27 cellular contexts compared by ENCODE assay signal in the genomic region with DNA sequence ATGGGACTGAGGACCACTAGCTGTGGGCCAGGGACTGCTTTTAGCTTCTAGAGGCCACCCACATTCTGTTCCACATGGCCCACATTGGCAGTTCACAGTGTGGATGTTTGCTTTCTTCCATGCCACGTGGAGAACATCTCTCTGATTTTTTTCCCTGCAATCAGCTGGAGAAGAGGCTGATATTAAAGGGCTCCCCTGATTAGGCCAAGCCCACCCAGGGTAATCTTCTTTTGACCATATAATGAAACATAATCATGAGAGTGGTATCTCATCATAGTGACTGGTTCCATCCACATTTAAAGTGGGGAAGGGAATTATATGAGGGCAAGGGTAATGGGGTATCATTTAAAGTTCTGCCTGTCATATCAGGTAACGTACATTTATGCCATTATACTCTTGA.
"Had no signal": no experiment of that assay in that cellular context is flagged by ENCODE, and none has a peak within 500 bp of the region (broad histone marks: within the 10 kb centered on the region; RNA-seq: fewer than 3 reads in every experiment).

No MANE protein-coding gene starts in this region.

- H3K4me3 Mint-ChIP-seq: naive B cell; naive thymus-derived CD8-positive, alpha-beta T cell; natural killer cell treated with Interleukin-12 subunit alpha and Interleukin-12 subunit beta and Interleukin-15 and Interleukin-18, amount 100 ng/mL, for 72 hours; nephron progenitor cell; neural crest cell; stimulated activated naive B cell treated with anti-CD40 and anti-IgM and Interleukin-4, amounts not matched to agents 10 μg/mL and 1 μg/mL and 100 μg/mL, for 72 hours; stimulated activated naive CD8-positive, alpha-beta T cell treated with anti-CD3 and anti-CD28 coated beads, Interleukin-15, amount 100 ng/mL, for 72 hours had no signal

- DNase-seq: naive B cell; naive thymus-derived CD8-positive, alpha-beta T cell; nephron progenitor cell; nucleus accumbens; pancreas; right cardiac atrium; right lobe of liver; sigmoid colon; small intestine; stimulated activated CD4-positive, alpha-beta T cell treated with anti-CD3 and anti-CD28 coated beads, Interleukin-15, amount 100 ng/mL, for 24 hours; stimulated activated CD4-positive, alpha-beta T cell treated with anti-CD3 and anti-CD28 coated beads, Interleukin-4, amount 100 ng/mL, for 1 hour; stimulated activated CD4-positive, alpha-beta T cell treated with anti-CD3 and anti-CD28 coated beads, Interleukin-4, amount 100 ng/mL, for 4 hours; stimulated activated CD8-positive, alpha-beta memory T cell treated with anti-CD3 and anti-CD28 coated beads, Interleukin-4, amount 100 ng/mL, for 48 hours; stimulated activated naive B cell treated with anti-CD40 and anti-IgM and Interleukin-4, amounts not matched to agents 10 μg/mL and 1 μg/mL and 100 μg/mL, for 72 hours; stimulated activated naive CD4-positive, alpha-beta T cell treated with Interleukin-2 at 50 U/mL for 16 hours; stimulated activated naive CD8-positive, alpha-beta T cell treated with anti-CD3 and anti-CD28 coated beads, Interleukin-15, amount 100 ng/mL, for 72 hours; substantia nigra; testis; tibial artery; transverse colon; upper lobe of left lung had no signal

- H3K9me3 Mint-ChIP-seq: naive B cell; naive thymus-derived CD8-positive, alpha-beta T cell; natural killer cell treated with Interleukin-12 subunit alpha and Interleukin-12 subunit beta and Interleukin-15 and Interleukin-18, amount 100 ng/mL, for 72 hours; nephron progenitor cell; neural crest cell; stimulated activated naive B cell treated with anti-CD40 and anti-IgM and Interleukin-4, amounts not matched to agents 10 μg/mL and 1 μg/mL and 100 μg/mL, for 72 hours; stimulated activated naive CD8-positive, alpha-beta T cell treated with anti-CD3 and anti-CD28 coated beads, Interleukin-15, amount 100 ng/mL, for 72 hours had no signal

- H3K4me1 ChIP-seq: prostate gland, transverse colon had no signal

- ATAC-seq: naive thymus-derived CD8-positive, alpha-beta T cell; natural killer cell treated with Interleukin-12 subunit alpha and Interleukin-12 subunit beta and Interleukin-15 and Interleukin-18, amount 100 ng/mL, for 72 hours; pancreas; right cardiac atrium; right lobe of liver; stimulated activated naive B cell treated with anti-CD40 and anti-IgM and Interleukin-4, amounts not matched to agents 10 μg/mL and 1 μg/mL and 100 μg/mL, for 72 hours; stimulated activated naive CD8-positive, alpha-beta T cell treated with anti-CD3 and anti-CD28 coated beads, Interleukin-15, amount 100 ng/mL, for 72 hours had no signal

- H3K27ac ChIP-seq: neutrophil, pancreas, prostate gland, right lobe of liver, suprapubic skin, testis, tibial artery, transverse colon, upper lobe of left lung, vagina had no signal

- H3K27me3 ChIP-seq: neutrophil, pancreas, right lobe of liver, sigmoid colon, suprapubic skin, testis, tibial artery, transverse colon, upper lobe of left lung, vagina had no signal

- H3K36me3 ChIP-seq: neutrophil, pancreas, prostate gland, right lobe of liver, sigmoid colon, suprapubic skin, tibial artery, transverse colon, upper lobe of left lung, vagina had no signal

- H3K27me3 Mint-ChIP-seq: naive B cell; naive thymus-derived CD8-positive, alpha-beta T cell; natural killer cell treated with Interleukin-12 subunit alpha and Interleukin-12 subunit beta and Interleukin-15 and Interleukin-18, amount 100 ng/mL, for 72 hours; stimulated activated naive B cell treated with anti-CD40 and anti-IgM and Interleukin-4, amounts not matched to agents 10 μg/mL and 1 μg/mL and 100 μg/mL, for 72 hours; stimulated activated naive CD8-positive, alpha-beta T cell treated with anti-CD3 and anti-CD28 coated beads, Interleukin-15, amount 100 ng/mL, for 72 hours had no signal

- H3K9me3 ChIP-seq: neutrophil, pancreas, prostate gland, right lobe of liver, sigmoid colon, suprapubic skin, testis, tibial artery, transverse colon, upper lobe of left lung, vagina had no signal

- H3K4me3 ChIP-seq: pancreas, prostate gland, right lobe of liver, sigmoid colon, suprapubic skin, testis, tibial artery, transverse colon, upper lobe of left lung, vagina had no signal

- H3K36me3 Mint-ChIP-seq: naive B cell; natural killer cell treated with Interleukin-12 subunit alpha and Interleukin-12 subunit beta and Interleukin-15 and Interleukin-18, amount 100 ng/mL, for 72 hours had no signal

- H3K27ac Mint-ChIP-seq: nephron progenitor cell had no signal
